In the genomic region with DNA sequence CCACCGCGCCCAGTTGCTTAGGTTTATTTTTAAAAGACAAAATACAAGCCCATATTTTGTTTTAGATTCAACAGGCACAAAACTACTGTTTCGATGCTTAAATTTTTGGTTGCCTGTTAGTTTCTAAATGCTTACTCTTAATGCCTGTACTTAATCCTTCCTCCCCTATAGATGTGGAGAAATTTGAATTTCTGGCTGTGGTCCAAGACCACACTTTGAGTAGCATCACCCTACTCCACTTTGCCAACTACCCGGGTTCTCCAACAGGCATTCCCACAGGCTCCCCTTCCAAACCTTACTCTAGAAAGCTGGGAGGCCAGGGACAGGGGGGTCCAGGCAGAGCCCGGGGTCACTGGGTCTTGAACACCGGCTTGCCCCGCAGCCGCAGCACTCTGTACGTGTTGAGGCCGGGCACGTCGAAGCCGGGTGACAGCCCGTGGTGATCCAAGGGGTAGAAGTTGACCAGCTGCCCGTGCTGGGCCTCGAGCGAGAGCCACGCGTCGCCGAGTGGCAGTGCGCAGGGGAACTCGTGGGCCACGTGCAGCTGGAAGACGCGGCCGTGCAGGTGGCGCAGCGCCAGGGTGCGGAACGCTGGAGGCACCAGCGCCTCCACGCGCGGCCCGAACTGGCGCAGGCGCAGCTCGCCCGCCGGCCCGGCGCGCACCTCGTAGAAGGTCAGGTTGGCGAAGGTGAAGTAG, we compare ENCODE assay signal across 24 cellular contexts. TPM values are rescaled to one million over a fixed set of nuclear protein-coding genes. Genes with fewer than 3 reads are reported as not detected.
DNase-seq lines count a peak whose midpoint lies in the region; ATAC-seq and TF ChIP-seq lines count a peak whose summit lies in the region.
"Had no signal": no experiment of that assay in that cellular context is flagged by ENCODE, and none has a peak within 500 bp of the region (broad histone marks: within the 10 kb centered on the region; RNA-seq: fewer than 3 reads in every experiment).

No MANE protein-coding gene starts in this region.

- H3K18ac ChIP-seq in H9 (ENCODE audit: insufficient read length, low read depth, low read length) = no peak overlapping the region

- no peak overlapping the region for H4K91ac ChIP-seq in H9 (ENCODE audit: insufficient read length, low read depth, low read length)

- H4K5ac ChIP-seq in H9 (ENCODE audit: insufficient read length, low read depth, low read length) = no peak overlapping the region

- H2BK5ac ChIP-seq in H9 (ENCODE audit: insufficient read length, low read length) = no peak overlapping the region

- ATAC-seq in activated CD4-positive, alpha-beta T cell treated with anti-CD3 and anti-CD28 coated beads for 36 hours = no peak
- peak; percentile 42 for ATAC-seq in esophagus mucosa
- ATAC-seq: left lobe of liver had no signal

- H3K4me3 Mint-ChIP-seq in activated CD4-positive, alpha-beta T cell treated with anti-CD3 and anti-CD28 coated beads for 36 hours = no peak overlapping the region
- no peak overlapping the region for H3K4me3 Mint-ChIP-seq in H9
- H3K4me3 Mint-ChIP-seq: activated CD4-positive, alpha-beta memory T cell treated with anti-CD3 and anti-CD28 coated beads for 36 hours; nephron progenitor cell; T-helper 2 cell treated with Interferon-gamma antibody and Interleukin-4, amounts not matched to agents 5 μg/mL and 100 μg/mL, for 36 hours had no signal

- no peak overlapping the region for H2AFZ ChIP-seq in H9 (ENCODE audit: low read length)

- no CpG with 5 or more reads among the region's 46 CpGs for WGBS in H9 (ENCODE audit: extremely low coverage, insufficient read length, low lambda C conversion rate)

- no peak overlapping the region for H2BK15ac ChIP-seq in H9 (ENCODE audit: low read depth, low read length)

- H3K4ac ChIP-seq in H9 (ENCODE audit: low read depth, low read length) = no peak overlapping the region

- H2BK120ac ChIP-seq in H9 (ENCODE audit: low read depth, low read length, poor library complexity, severe bottlenecking) = no peak overlapping the region

- DNase-seq in activated CD4-positive, alpha-beta T cell treated with anti-CD3 and anti-CD28 coated beads for 36 hours = peak; percentile 8
- no peak for DNase-seq in activated CD4-positive, alpha-beta T cell treated with anti-CD3 and anti-CD28 coated beads, Interleukin-2, amount 50 U/mL, for 4 hours
- DNase-seq in H9 (peak; percentile 38), NCI-H2081 (lab: John Stamatoyannopoulos, UW) (no peak), ACHN (no peak), NCI-H146 treated with DMSO at 0.1 percent for 48 hours (lab: John Stamatoyannopoulos, UW; ENCODE audit: unreplicated experiment) (no peak)
- DNase-seq: activated CD4-positive, alpha-beta memory T cell treated with anti-CD3 and anti-CD28 coated beads for 36 hours; activated effector memory CD4-positive, alpha-beta T cell treated with anti-CD3 and anti-CD28 coated beads, Interleukin-2, amount 50 U/mL, for 16 hours; activated T-cell treated with anti-CD3 and anti-CD28 coated beads for 4 hours; cortex of kidney; glutamatergic neuron; IMR-90; NCI-H526; nephron progenitor cell had no signal

- no peaks in the 10 kb centered on the region for H3K79me1 ChIP-seq in H9 (ENCODE audit: insufficient read depth, low read depth, low read length, poor library complexity, severe bottlenecking)

- no peak overlapping the region for H3K27ac Mint-ChIP-seq in activated CD4-positive, alpha-beta T cell treated with anti-CD3 and anti-CD28 coated beads for 36 hours
- no peak overlapping the region for H3K27ac Mint-ChIP-seq in H9
- H3K27ac Mint-ChIP-seq: activated CD4-positive, alpha-beta memory T cell treated with anti-CD3 and anti-CD28 coated beads for 36 hours; nephron progenitor cell; T-helper 2 cell treated with Interferon-gamma antibody and Interleukin-4, amounts not matched to agents 5 μg/mL and 100 μg/mL, for 36 hours had no signal

- H3K79me2 ChIP-seq in H9 (ENCODE audit: insufficient read depth, low read length) = no peaks in the 10 kb centered on the region

- no peaks in the 10 kb centered on the region for H3K9me3 Mint-ChIP-seq in activated CD4-positive, alpha-beta T cell treated with anti-CD3 and anti-CD28 coated beads for 36 hours (ENCODE audit: low read depth)
- H3K9me3 Mint-ChIP-seq in H9 = peaks cover 0 to 3% of the 10 kb centered on the region in 2 experiments; a peak in 2 of 5 replicates
- H3K9me3 Mint-ChIP-seq: activated CD4-positive, alpha-beta memory T cell treated with anti-CD3 and anti-CD28 coated beads for 36 hours; T-helper 2 cell treated with Interferon-gamma antibody and Interleukin-4, amounts not matched to agents 5 μg/mL and 100 μg/mL, for 36 hours had no signal

- no peak overlapping the region for H2BK12ac ChIP-seq in H9 (ENCODE audit: insufficient read length, low read depth, low read length)

- no peak overlapping the region for H2AK5ac ChIP-seq in H9 (ENCODE audit: insufficient read length, low read length)

- H3K23ac ChIP-seq in H9 (ENCODE audit: insufficient read length, low read depth, low read length) = no peak overlapping the region

- no peaks in the 10 kb centered on the region for H3K36me3 Mint-ChIP-seq in activated CD4-positive, alpha-beta T cell treated with anti-CD3 and anti-CD28 coated beads for 36 hours (ENCODE audit: low read depth)
- no peaks in the 10 kb centered on the region for H3K36me3 Mint-ChIP-seq in H9 (ENCODE audit: insufficient read depth in 1 of 3, low read depth in 3 of 3)
- H3K36me3 Mint-ChIP-seq: activated CD4-positive, alpha-beta memory T cell treated with anti-CD3 and anti-CD28 coated beads for 36 hours had no signal

- TF ChIP-seq CTCF in H9 (conservative IDR thresholded peaks at IDR 0.05) = no peak

- CTCF ChIA-PET in activated CD4-positive, alpha-beta T cell treated with anti-CD3 and anti-CD28 coated beads for 36 hours (lab: Charles Lee) = no interaction called here

- no peak overlapping the region for H3K14ac ChIP-seq in H9 (ENCODE audit: insufficient read depth, low read length)

- POLR2A ChIA-PET in activated CD4-positive, alpha-beta T cell treated with anti-CD3 and anti-CD28 coated beads for 36 hours (lab: Charles Lee) = no interaction called here

- H3T11ph ChIP-seq in H9 (ENCODE audit: low read length) = no peak overlapping the region

- H3K9me3 ChIP-seq in H9 (ENCODE audit: control insufficient read depth, low read depth, low read length) = no peaks in the 10 kb centered on the region
- H3K9me3 ChIP-seq in skeletal muscle satellite cell (replicated peaks; ENCODE audit: low read length) = no peaks in the 10 kb centered on the region
- H3K9me3 ChIP-seq: vagina had no signal

- no peak overlapping the region for H3K4me3 ChIP-seq in skeletal muscle satellite cell (ENCODE audit: low read length)
- H3K4me3 ChIP-seq: vagina had no signal

- H3K4me1 ChIP-seq in H9 (ENCODE audit: insufficient read depth, low read length) (no peaks in the 10 kb centered on the region), skeletal muscle satellite cell (ENCODE audit: control insufficient read depth, insufficient read depth, low read length) (no peaks in the 10 kb centered on the region)
- H3K4me1 ChIP-seq: vagina had no signal

- in situ Hi-C loops in ACHN (cut with HindIII; ENCODE audit: low pct_ligation_motif_present, low pct_unique_long_range_greater_than_20kb, low sequenced_read_pairs) = no loop called here

- H3K27ac ChIP-seq in H9 (ENCODE audit: insufficient read length, low read depth, low read length) = no peak overlapping the region
- H3K27ac ChIP-seq: HL-60, vagina, VCaP had no signal

- intact Hi-C loops in activated CD4-positive, alpha-beta T cell treated with anti-CD3 and anti-CD28 coated beads for 36 hours (cut with DNase I, micrococcal nuclease) = no loop called here

- H3K27me3 Mint-ChIP-seq in activated CD4-positive, alpha-beta T cell treated with anti-CD3 and anti-CD28 coated beads for 36 hours = peaks cover 33% of the 10 kb centered on the region
- peaks cover 6% of the 10 kb centered on the region for H3K27me3 Mint-ChIP-seq in H9 (ENCODE audit: low read depth)

- H3K23me2 ChIP-seq in H9 (ENCODE audit: insufficient read length, low read depth, low read length, poor library complexity, severe bottlenecking) = no peaks in the 10 kb centered on the region

- H3K27me3 ChIP-seq in H9 (ENCODE audit: insufficient read depth, low read length) = no peaks in the 10 kb centered on the region; the same call in 1 of the 2 replicates
- peaks cover 71% of the 10 kb centered on the region for H3K27me3 ChIP-seq in skeletal muscle satellite cell (ENCODE audit: control insufficient read depth, insufficient read depth, low read length)

- H3K4me2 ChIP-seq in H9 (ENCODE audit: insufficient read depth, insufficient read length, low read length) = no peak overlapping the region
- H3K4me2 ChIP-seq in skeletal muscle satellite cell (ENCODE audit: low read length) = peak overlapping the region; percentile 15

- H3K4me1 Mint-ChIP-seq in activated CD4-positive, alpha-beta T cell treated with anti-CD3 and anti-CD28 coated beads for 36 hours = no peaks in the 10 kb centered on the region
- no peaks in the 10 kb centered on the region for H3K4me1 Mint-ChIP-seq in H9
- H3K4me1 Mint-ChIP-seq: nephron progenitor cell had no signal

- no peaks in the 10 kb centered on the region for H4K20me1 ChIP-seq in H9 (ENCODE audit: control insufficient read depth, insufficient read depth, insufficient read length)

- H3K56ac ChIP-seq in H9 (ENCODE audit: insufficient read length, low read depth, low read length) = no peak overlapping the region

- H4K8ac ChIP-seq in H9 (replicated peaks; ENCODE audit: insufficient read length, low read depth, low read length) = no peak overlapping the region

- no peaks in the 10 kb centered on the region for H3K36me3 ChIP-seq in skeletal muscle satellite cell (ENCODE audit: insufficient read depth, low read length)
- H3K36me3 ChIP-seq: vagina had no signal

- no peak overlapping the region for H2BK20ac ChIP-seq in H9 (ENCODE audit: low read depth, low read length, poor library complexity, severe bottlenecking)

- H3K9ac ChIP-seq in H9 (ENCODE audit: extremely low read depth, insufficient read length, low read length) (no peak overlapping the region), skeletal muscle satellite cell (ENCODE audit: low read depth, low read length) (no peak overlapping the region)

RNA-seq across cellular contexts. Expression of gene LACTBL1, which starts 19.8 kb away (rescaled TPM):
- not detected for total RNA-seq in activated CD4-positive, alpha-beta T cell treated with anti-CD3 and anti-CD28 coated beads for 36 hours
- not detected in 2 replicates for total RNA-seq in H9 (2021)
- total RNA-seq in esophagus mucosa = not detected
- total RNA-seq in skeletal muscle satellite cell (2012; rRNA removed) = not detected in 2 replicates
- total RNA-seq: activated CD4-positive, alpha-beta memory T cell treated with anti-CD3 and anti-CD28 coated beads for 36 hours; bronchial epithelial cell; IMR-90; left lobe of liver; M059J; RPMI7951; vagina had no signal

Comparison
In these comparisons a context has a peak if more than half of its experiments do, and no peak if none do; other contexts are left out.
1. DNase-seq: peak in activated CD4-positive, alpha-beta T cell treated with anti-CD3 and anti-CD28 coated beads for 36 hours (single experiment) and H9 (single experiment); none in activated CD4-positive, alpha-beta T cell treated with anti-CD3 and anti-CD28 coated beads, Interleukin-2, amount 50 U/mL, for 4 hours (0 of 2), NCI-H2081 (0 of 2), ACHN (single experiment) and NCI-H146 treated with DMSO at 0.1 percent for 48 hours (single experiment).